In genomic region chr19:4063369-4064072, GRCh38 we compare ENCODE assay signal across 8 cellular contexts. TPM values are rescaled to one million over a fixed set of nuclear protein-coding genes. Genes with fewer than 3 reads are reported as not detected.
DNase-seq lines count a peak whose midpoint lies in the region; ATAC-seq and TF ChIP-seq lines count a peak whose summit lies in the region.

No MANE protein-coding gene starts in this region.

- H3K36me3 Mint-ChIP-seq in central memory CD8-positive, alpha-beta T cell (ENCODE audit: insufficient read depth): peaks cover 36% of the 10 kb centered on the region

- H3K9me3 ChIP-seq in HUES64 (ENCODE audit: insufficient read depth, low read depth, low read length): no peaks in the 10 kb centered on the region
- H3K9me3 ChIP-seq in muscle layer of colon (ENCODE audit: low read length): no peaks in the 10 kb centered on the region

- CTCF ChIA-PET in AG04449 (lab: Yijun Ruan, JAX): interaction anchor here (1.4 kb wide), 1 partner anchor 76 kb away, joined by 4 read pairs; no protein-coding TSS in a partner anchor

- peak overlapping the region; percentile 79 for H3K27ac Mint-ChIP-seq in central memory CD8-positive, alpha-beta T cell (ENCODE audit: low read depth)

- H3K27me3 ChIP-seq in HUES64 (ENCODE audit: insufficient read depth, low read length) (peaks cover 14% of the 10 kb centered on the region), muscle layer of colon (ENCODE audit: control insufficient read depth in 1 of 2, insufficient read depth in 2 of 2, low read length in 2 of 2) (no peaks in the 10 kb centered on the region)

- no peak for TF ChIP-seq CTCF in AG04449 (IDR thresholded peaks at IDR 0.05; ENCODE audit: insufficient read depth, low read length, missing control alignments)

- H3K36me3 ChIP-seq in HUES64 (ENCODE audit: insufficient read depth, low read length) (peaks cover 8% of the 10 kb centered on the region; the same call in 1 of the 2 replicates), muscle layer of colon (ENCODE audit: insufficient read depth, low read length) (no peaks in the 10 kb centered on the region)

- H3K9me3 Mint-ChIP-seq in central memory CD8-positive, alpha-beta T cell: no peaks in the 10 kb centered on the region

- H3K4me3 ChIP-seq in AG04449 (ENCODE audit: low read depth, low read length) (peak overlapping the region; percentile 71), HUES64 (ENCODE audit: low read length) (peak overlapping the region; percentile 77), muscle layer of colon (ENCODE audit: low read depth in 1 of 2, low read length in 2 of 2) (peak overlapping the region; percentile 51 to 64)

- no peak for ATAC-seq in central memory CD8-positive, alpha-beta T cell (replicated peaks; ENCODE audit: extremely low read depth, poor library complexity, severe bottlenecking)
- ATAC-seq in HG03280 (IDR thresholded peaks at IDR 0.05; ENCODE audit: unreplicated experiment): no peak
- no peak for ATAC-seq in GM21381 (IDR thresholded peaks at IDR 0.05; ENCODE audit: unreplicated experiment)

- H3K9ac ChIP-seq in HUES64 (ENCODE audit: low read depth, low read length): no peak overlapping the region
- peak overlapping the region; percentile 76 for H3K9ac ChIP-seq in muscle layer of colon (ENCODE audit: low read length)

- no peaks in the 10 kb centered on the region for H3K27me3 Mint-ChIP-seq in central memory CD8-positive, alpha-beta T cell

- peak overlapping the region; percentile 83 for H3K4me3 Mint-ChIP-seq in central memory CD8-positive, alpha-beta T cell

- POLR2A ChIA-PET in AG04449 (lab: Yijun Ruan, JAX): no interaction called here

- peak overlapping the region; percentile 75; the same call in 1 of the 2 replicates for H3K27ac ChIP-seq in HUES64 (ENCODE audit: low read depth, low read length)
- peak overlapping the region; percentile 99 for H3K27ac ChIP-seq in muscle layer of colon (ENCODE audit: low read depth, low read length)

- DNase-seq in AG04449 (ENCODE audit: low read depth, low spot score) (no peak), HK-2 (ENCODE audit: unreplicated experiment) (no peak)
- no peak for DNase-seq in central memory CD8-positive, alpha-beta T cell (ENCODE audit: low spot score in 2 of 2)
- DNase-seq in NK-92 treated with Interleukin-12 subunit alpha and Interleukin-12 subunit beta, amount 100 ng/mL, for 24 hours (lab: John Stamatoyannopoulos, UW): no peak

- 57% methylated on average over 24 of the region's 24 CpGs for WGBS in HUES64

- H3K4me1 Mint-ChIP-seq in central memory CD8-positive, alpha-beta T cell: peaks cover 21% of the 10 kb centered on the region

- H3K4me1 ChIP-seq in HUES64 (ENCODE audit: insufficient read depth, low read length): 0 out of 2 replicates have a peak, but pooled peaks cover 6% of the 10 kb centered on the region
- H3K4me1 ChIP-seq in muscle layer of colon (ENCODE audit: insufficient read depth, low read length): peaks cover 57% of the 10 kb centered on the region

RNA-seq across cellular contexts. Expression of gene ZBTB7A, which starts 3.2 kb away (rescaled TPM):
- 8.6 TPM for polyA plus RNA-seq in HUES64 (2013, experiment 1 of 2)
- 8.7 TPM for polyA plus RNA-seq in HUES64 (2013, experiment 2 of 2)

RNA-seq across cellular contexts. Expression of gene PIAS4, which starts 56.0 kb away (rescaled TPM):
- 26.4 TPM for polyA plus RNA-seq in HUES64 (2013, experiment 1 of 2)
- 23.3 TPM for polyA plus RNA-seq in HUES64 (2013, experiment 2 of 2)
